Comparison of ENCODE assay signal across 1 cellular context in genomic region chr12:124745891-124746570, GRCh38.
TF ChIP-seq lines count a peak whose summit lies in the region.

No MANE protein-coding gene starts in this region.

TF ChIP-seq in HEK293, 187 proteins besides CTCF, POLR2A, EP300 and RAD21 (continued from another document and continues in another):
- TF ChIP-seq PRDM4 (tag by site-specific recombination; IDR thresholded peaks at IDR 0.05) (peak; percentile 57), SP7 (tag by site-specific recombination; IDR thresholded peaks at IDR 0.05) (peak; percentile 88), ZFHX2 (tag by site-specific recombination; conservative IDR thresholded peaks at IDR 0.05) (peak; percentile 95), ZNF843 (tag by site-specific recombination; IDR thresholded peaks at IDR 0.05) (peak; percentile 69; the same call in 1 of the 2 replicates), PRDM10 (tag by site-specific recombination; IDR thresholded peaks at IDR 0.05) (peak; percentile 79), ZFP69B (tag by site-specific recombination; IDR thresholded peaks at IDR 0.05) (no peak), IKZF3 (tag by site-specific recombination; IDR thresholded peaks at IDR 0.05) (peak; percentile 71), ZNF768 (tag by site-specific recombination; IDR thresholded peaks at IDR 0.05) (peak; percentile 100), ATF2 (tag by site-specific recombination; IDR thresholded peaks at IDR 0.05; ENCODE audit: low read depth) (no peak), ZNF423 (tag by site-specific recombination; IDR thresholded peaks at IDR 0.05) (peak; percentile 30; the same call in 1 of the 2 replicates), ZNF580 (tag by site-specific recombination; IDR thresholded peaks at IDR 0.05) (peak; percentile 87), ZNF223 (tag by site-specific recombination; IDR thresholded peaks at IDR 0.05) (0 out of 2 replicates have a peak, but pooled peaks have one; percentile 46), WT1 (tag by site-specific recombination; IDR thresholded peaks at IDR 0.05) (peak; percentile 93), ZNF544 (tag by site-specific recombination; IDR thresholded peaks at IDR 0.05) (no peak), ZNF324 (tag by site-specific recombination; IDR thresholded peaks at IDR 0.05) (peak; percentile 82; the same call in 1 of the 2 replicates), KLF8 (tag by site-specific recombination; IDR thresholded peaks at IDR 0.05) (peak; percentile 28; the same call in 1 of the 2 replicates), ZSCAN5A (tag by site-specific recombination; IDR thresholded peaks at IDR 0.05) (0 out of 2 replicates have a peak, but pooled peaks have one; percentile 16), ZBTB8A (tag by site-specific recombination; IDR thresholded peaks at IDR 0.05) (peak; percentile 54; the same call in 1 of the 2 replicates), REPIN1 (tag by site-specific recombination; IDR thresholded peaks at IDR 0.05; ENCODE audit: low read depth) (no peak), ZBTB20 (tag by site-specific recombination; IDR thresholded peaks at IDR 0.05) (peak; percentile 72; the same call in 1 of the 2 replicates), ZNF202 (tag by site-specific recombination; IDR thresholded peaks at IDR 0.05; ENCODE audit: borderline replicate concordance) (no peak), SP3 (tag by site-specific recombination; IDR thresholded peaks at IDR 0.05) (peak; percentile 59), ZNF133 (tag by site-specific recombination; IDR thresholded peaks at IDR 0.05) (no peak), ZNF530 (tag by site-specific recombination; IDR thresholded peaks at IDR 0.05; ENCODE audit: low read depth) (no peak), ZEB2 (tag by site-specific recombination; IDR thresholded peaks at IDR 0.05) (peak; percentile 85), ZNF639 (tag by site-specific recombination; IDR thresholded peaks at IDR 0.05) (peak; percentile 33; the same call in 1 of the 2 replicates), GLIS2 (tag by site-specific recombination; IDR thresholded peaks at IDR 0.05) (peak; percentile 70), ZNF449 (tag by site-specific recombination; IDR thresholded peaks at IDR 0.05) (peak; percentile 45; the same call in 1 of the 2 replicates), OVOL3 (tag by site-specific recombination; IDR thresholded peaks at IDR 0.05) (no peak), ZNF366 (tag by site-specific recombination; conservative IDR thresholded peaks at IDR 0.05) (peak; percentile 54), GLIS1 (tag by site-specific recombination; IDR thresholded peaks at IDR 0.05) (peak; percentile 92), TSHZ1 (tag by site-specific recombination; IDR thresholded peaks at IDR 0.05; ENCODE audit: borderline replicate concordance) (peak; percentile 68; the same call in 1 of the 2 replicates), ZBTB26 (tag by site-specific recombination; optimal IDR thresholded peaks at IDR 0.05) (peak; percentile 37), ZBTB21 (tag by site-specific recombination; IDR thresholded peaks at IDR 0.05) (0 out of 2 replicates have a peak, but pooled peaks have one; percentile 12), ZNF548 (tag by site-specific recombination; IDR thresholded peaks at IDR 0.05) (no peak), ZBTB10 (tag by site-specific recombination; IDR thresholded peaks at IDR 0.05) (peak; percentile 23; the same call in 1 of the 2 replicates), GLI2 (tag by site-specific recombination; IDR thresholded peaks at IDR 0.05; ENCODE audit: borderline replicate concordance, low read depth) (no peak), ZNF341 (tag by site-specific recombination; IDR thresholded peaks at IDR 0.05; ENCODE audit: low read depth) (peak; percentile 83), BCL11A (tag by site-specific recombination; IDR thresholded peaks at IDR 0.05; ENCODE audit: low read depth) (0 out of 2 replicates have a peak, but pooled peaks have one; percentile 70), ZXDB (tag by site-specific recombination; IDR thresholded peaks at IDR 0.05) (peak; percentile 61; the same call in 1 of the 2 replicates)
